8 cellular contexts compared by ENCODE assay signal in the genomic region with DNA sequence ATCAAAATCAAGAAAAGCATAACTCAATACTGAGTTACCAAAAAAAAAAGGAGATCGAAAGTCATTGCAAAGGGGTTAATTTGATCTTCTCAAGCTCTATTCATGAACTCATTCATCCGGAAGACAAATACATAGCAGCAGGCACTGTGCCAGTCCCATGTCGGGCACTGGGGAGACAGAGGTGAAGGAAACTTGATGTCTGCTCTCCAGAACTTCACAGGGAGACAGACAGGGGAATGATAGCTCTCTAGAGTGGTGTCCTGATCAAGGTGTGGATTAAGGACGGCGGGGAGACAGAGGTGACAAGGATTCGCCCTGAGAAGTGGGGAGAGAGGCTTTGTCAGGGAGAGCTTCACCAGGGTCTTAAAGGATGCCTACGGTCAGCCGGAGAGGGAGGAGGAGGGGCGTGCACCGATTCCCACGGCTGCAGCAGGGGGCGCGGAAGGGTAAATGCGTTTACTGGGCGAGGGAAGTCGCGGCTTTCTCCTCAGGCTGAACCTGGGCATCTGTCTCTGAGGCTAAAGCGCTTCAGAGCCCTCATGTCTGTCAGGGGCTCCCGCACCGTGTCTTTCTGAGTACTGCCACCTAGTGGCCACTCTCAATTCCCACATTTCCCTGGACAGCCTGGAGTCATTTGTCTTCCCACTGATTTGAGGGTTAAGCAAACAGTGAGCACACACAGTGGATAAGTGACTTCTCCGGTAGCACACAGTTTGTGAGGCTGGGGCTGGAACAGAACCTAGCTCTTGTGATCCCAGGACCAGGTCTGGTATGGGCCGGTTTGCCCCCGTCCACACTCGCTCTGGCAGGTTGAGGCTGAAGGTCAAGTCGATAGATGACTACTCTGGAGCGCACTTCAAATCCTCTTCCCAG.
DNase-seq lines count a peak whose midpoint lies in the region; ATAC-seq lines count a peak whose summit lies in the region.

No MANE protein-coding gene starts in this region.

- DNase-seq in NCI-H1694 (lab: John Stamatoyannopoulos, UW) (peak; percentile 95), T-helper 22 cell (ENCODE audit: low read depth) (peak; percentile 41), astrocyte of the hippocampus (ENCODE audit: low read depth, low spot score) (peak; percentile 91), iPS DF 19.7 (ENCODE audit: low read depth, low spot score) (peak; percentile 84), skeletal muscle cell (ENCODE audit: low read depth) (peak; percentile 49), mesenteric fat pad (ENCODE audit: low spot score) (no peak)

- peak; percentile 90 for ATAC-seq in HG02642 (IDR thresholded peaks at IDR 0.05; ENCODE audit: poor library complexity, unreplicated experiment)

- peak overlapping the region; percentile 26; the same call in 1 of the 2 replicates for H3K4me3 ChIP-seq in GM08714 (ENCODE audit: low read length)
- H3K4me3 ChIP-seq in skeletal muscle cell (ENCODE audit: low read depth, low read length): peak overlapping the region; percentile 42
